In the genomic region with DNA sequence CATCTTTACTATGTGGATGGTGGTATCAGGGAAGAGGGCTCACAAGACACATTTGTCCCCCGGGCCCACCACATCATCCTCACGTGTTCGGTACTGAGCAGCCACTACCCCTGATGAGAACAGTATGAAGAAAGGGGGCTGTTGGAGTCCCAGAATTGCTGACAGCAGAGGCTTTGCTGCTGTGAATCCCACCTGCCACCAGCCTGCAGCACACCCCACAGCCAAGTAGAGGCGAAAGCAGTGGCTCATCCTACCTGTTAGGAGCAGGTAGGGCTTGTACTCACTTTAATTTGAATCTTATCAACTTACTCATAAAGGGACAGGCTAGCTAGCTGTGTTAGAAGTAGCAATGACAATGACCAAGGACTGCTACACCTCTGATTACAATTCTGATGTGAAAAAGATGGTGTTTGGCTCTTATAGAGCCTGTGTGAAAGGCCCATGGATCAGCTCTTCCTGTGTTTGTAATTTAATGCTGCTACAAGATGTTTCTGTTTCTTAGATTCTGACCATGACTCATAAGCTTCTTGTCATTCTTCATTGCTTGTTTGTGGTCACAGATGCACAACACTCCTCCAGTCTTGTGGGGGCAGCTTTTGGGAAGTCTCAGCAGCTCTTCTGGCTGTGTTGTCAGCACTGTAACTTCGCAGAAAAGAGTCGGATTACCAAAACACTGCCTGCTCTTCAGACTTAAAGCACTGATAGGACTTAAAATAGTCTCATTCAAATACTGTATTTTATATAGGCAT, we compare ENCODE assay signal across 8 cellular contexts. TPM values are rescaled to one million over a fixed set of nuclear protein-coding genes. Genes with fewer than 3 reads are reported as not detected.
DNase-seq lines count a peak whose midpoint lies in the region; ATAC-seq, FAIRE-seq and TF ChIP-seq lines count a peak whose summit lies in the region.

No MANE protein-coding gene starts in this region.

- H3K27me3 Mint-ChIP-seq in activated naive CD8-positive, alpha-beta T cell treated with anti-CD3 and anti-CD28 coated beads, Interleukin-2, amount 10 ng/mL, durations not matched to agents 7 days and 5 days = no peaks in the 10 kb centered on the region
- H3K27me3 Mint-ChIP-seq in activated naive CD8-positive, alpha-beta T cell treated with anti-CD3 and anti-CD28 coated beads for 36 hours = no peaks in the 10 kb centered on the region
- H3K27me3 Mint-ChIP-seq in central memory CD8-positive, alpha-beta T cell = no peaks in the 10 kb centered on the region

- H3K27me3 ChIP-seq in pancreas = no peaks in the 10 kb centered on the region

- peak; percentile 91 for ATAC-seq in activated naive CD8-positive, alpha-beta T cell treated with anti-CD3 and anti-CD28 coated beads, Interleukin-2, amount 10 ng/mL, durations not matched to agents 7 days and 5 days (ENCODE audit: low read depth)
- peak; percentile 62 for ATAC-seq in HG02678 (IDR thresholded peaks at IDR 0.05; ENCODE audit: unreplicated experiment)
- ATAC-seq in central memory CD8-positive, alpha-beta T cell (replicated peaks; ENCODE audit: extremely low read depth, poor library complexity, severe bottlenecking) = peak; percentile 66
- peak in 3 of 4 donors; percentile 29 to 80 (median 69) for ATAC-seq in pancreas

- H3K27ac Mint-ChIP-seq in activated naive CD8-positive, alpha-beta T cell treated with anti-CD3 and anti-CD28 coated beads, Interleukin-2, amount 10 ng/mL, durations not matched to agents 7 days and 5 days = peak overlapping the region; percentile 67
- no peak overlapping the region for H3K27ac Mint-ChIP-seq in activated naive CD8-positive, alpha-beta T cell treated with anti-CD3 and anti-CD28 coated beads for 36 hours
- peak overlapping the region; percentile 76 for H3K27ac Mint-ChIP-seq in central memory CD8-positive, alpha-beta T cell (ENCODE audit: low read depth)

- H3K4me3 ChIP-seq in pancreas = no peak overlapping the region

- POLR2A ChIA-PET in activated naive CD8-positive, alpha-beta T cell treated with anti-CD3 and anti-CD28 coated beads, Interleukin-2, amount 10 ng/mL, durations not matched to agents 7 days and 5 days (lab: Charles Lee) = interaction anchor here (1.8 to 1.9 kb wide), 2 partner anchors 8 to 9 kb away, joined by 9 to 29 read pairs; partner anchors contain the start of gene CSGALNACT2

- no peak for TF ChIP-seq CTCF in pancreas (IDR thresholded peaks at IDR 0.05)

- no peaks in the 10 kb centered on the region for H3K36me3 ChIP-seq in pancreas

- no peaks in the 10 kb centered on the region for H3K9me3 Mint-ChIP-seq in activated naive CD8-positive, alpha-beta T cell treated with anti-CD3 and anti-CD28 coated beads, Interleukin-2, amount 10 ng/mL, durations not matched to agents 7 days and 5 days
- H3K9me3 Mint-ChIP-seq in activated naive CD8-positive, alpha-beta T cell treated with anti-CD3 and anti-CD28 coated beads for 36 hours = no peaks in the 10 kb centered on the region
- no peaks in the 10 kb centered on the region for H3K9me3 Mint-ChIP-seq in central memory CD8-positive, alpha-beta T cell

- H3K36me3 Mint-ChIP-seq in activated naive CD8-positive, alpha-beta T cell treated with anti-CD3 and anti-CD28 coated beads, Interleukin-2, amount 10 ng/mL, durations not matched to agents 7 days and 5 days = no peaks in the 10 kb centered on the region
- no peaks in the 10 kb centered on the region for H3K36me3 Mint-ChIP-seq in activated naive CD8-positive, alpha-beta T cell treated with anti-CD3 and anti-CD28 coated beads for 36 hours
- H3K36me3 Mint-ChIP-seq in central memory CD8-positive, alpha-beta T cell (ENCODE audit: insufficient read depth) = peaks cover 2% of the 10 kb centered on the region

- 74 to 81% methylated on average over 6 of the region's 6 CpGs for WGBS in pancreas, 2 donors

- FAIRE-seq in pancreas (lab: Jason Lieb, UNC) = no peak

- H3K4me1 ChIP-seq in pancreas = no peaks in the 10 kb centered on the region

- DNase-seq in activated naive CD8-positive, alpha-beta T cell treated with anti-CD3 and anti-CD28 coated beads, Interleukin-2, amount 10 ng/mL, durations not matched to agents 7 days and 5 days = no peak
- DNase-seq in activated naive CD8-positive, alpha-beta T cell treated with anti-CD3 and anti-CD28 coated beads for 36 hours = no peak
- DNase-seq in NOMO-1 treated with DMSO at 0.1 percent for 48 hours (lab: John Stamatoyannopoulos, UW; ENCODE audit: unreplicated experiment) = peak; percentile 78
- no peak for DNase-seq in central memory CD8-positive, alpha-beta T cell (ENCODE audit: low spot score in 2 of 2)
- peak in 1 of 6 donors; percentile 33 for DNase-seq in pancreas
- DNase-seq in NCI-H2227 (lab: John Stamatoyannopoulos, UW; ENCODE audit: unreplicated experiment) = no peak
- DNase-seq in NCI-H1417 (lab: John Stamatoyannopoulos, UW) = no peak

- H3K4me1 Mint-ChIP-seq in activated naive CD8-positive, alpha-beta T cell treated with anti-CD3 and anti-CD28 coated beads, Interleukin-2, amount 10 ng/mL, durations not matched to agents 7 days and 5 days = peaks cover 34% of the 10 kb centered on the region
- H3K4me1 Mint-ChIP-seq in activated naive CD8-positive, alpha-beta T cell treated with anti-CD3 and anti-CD28 coated beads for 36 hours = peaks cover 14% of the 10 kb centered on the region
- peaks cover 28% of the 10 kb centered on the region for H3K4me1 Mint-ChIP-seq in central memory CD8-positive, alpha-beta T cell

- intact Hi-C loops in pancreas (cut with DNase I) = no loop called here

- H3K9me3 ChIP-seq in pancreas = no peaks in the 10 kb centered on the region

- peak overlapping the region in 2 of 4 donors; percentile 41 to 57 for H3K27ac ChIP-seq in pancreas

- peak overlapping the region; percentile 2 for H3K4me3 Mint-ChIP-seq in activated naive CD8-positive, alpha-beta T cell treated with anti-CD3 and anti-CD28 coated beads, Interleukin-2, amount 10 ng/mL, durations not matched to agents 7 days and 5 days
- H3K4me3 Mint-ChIP-seq in activated naive CD8-positive, alpha-beta T cell treated with anti-CD3 and anti-CD28 coated beads for 36 hours = no peak overlapping the region
- no peak overlapping the region for H3K4me3 Mint-ChIP-seq in central memory CD8-positive, alpha-beta T cell

RNA-seq across cellular contexts. Expression of gene CSGALNACT2, which starts 9.1 kb away (rescaled TPM):
- 10 to 100 TPM; 37.2 to 39.5 TPM for total RNA-seq in activated naive CD8-positive, alpha-beta T cell treated with anti-CD3 and anti-CD28 coated beads, Interleukin-2, amount 10 ng/mL, durations not matched to agents 7 days and 5 days
- total RNA-seq in activated naive CD8-positive, alpha-beta T cell treated with anti-CD3 and anti-CD28 coated beads for 36 hours = 10 to 100 TPM; 16.2 to 16.8 TPM
- 1 to 10 TPM; 3.1 to 8.6 (median 5.1) TPM for total RNA-seq in pancreas
- polyA plus RNA-seq in pancreas = 1 to 10 TPM; 2.3 to 5.2 TPM

RNA-seq across cellular contexts. Expression of gene RET, which starts 52.3 kb away (rescaled TPM):
- total RNA-seq in activated naive CD8-positive, alpha-beta T cell treated with anti-CD3 and anti-CD28 coated beads, Interleukin-2, amount 10 ng/mL, durations not matched to agents 7 days and 5 days = under 1 TPM in 1 of 2 experiments, not detected in 1; 0.22 TPM
- not detected for total RNA-seq in activated naive CD8-positive, alpha-beta T cell treated with anti-CD3 and anti-CD28 coated beads for 36 hours
- 1 to 10 TPM in 2 of 6 donors, under 1 TPM in 4; 0.32 to 4.4 (median 0.71) TPM for total RNA-seq in pancreas
- 1 to 10 TPM in 1 of 2 donors, under 1 TPM in 1; 0.87 to 1.1 TPM for polyA plus RNA-seq in pancreas
